Comparison of ENCODE assay signal across 10 cellular contexts in the genomic region with DNA sequence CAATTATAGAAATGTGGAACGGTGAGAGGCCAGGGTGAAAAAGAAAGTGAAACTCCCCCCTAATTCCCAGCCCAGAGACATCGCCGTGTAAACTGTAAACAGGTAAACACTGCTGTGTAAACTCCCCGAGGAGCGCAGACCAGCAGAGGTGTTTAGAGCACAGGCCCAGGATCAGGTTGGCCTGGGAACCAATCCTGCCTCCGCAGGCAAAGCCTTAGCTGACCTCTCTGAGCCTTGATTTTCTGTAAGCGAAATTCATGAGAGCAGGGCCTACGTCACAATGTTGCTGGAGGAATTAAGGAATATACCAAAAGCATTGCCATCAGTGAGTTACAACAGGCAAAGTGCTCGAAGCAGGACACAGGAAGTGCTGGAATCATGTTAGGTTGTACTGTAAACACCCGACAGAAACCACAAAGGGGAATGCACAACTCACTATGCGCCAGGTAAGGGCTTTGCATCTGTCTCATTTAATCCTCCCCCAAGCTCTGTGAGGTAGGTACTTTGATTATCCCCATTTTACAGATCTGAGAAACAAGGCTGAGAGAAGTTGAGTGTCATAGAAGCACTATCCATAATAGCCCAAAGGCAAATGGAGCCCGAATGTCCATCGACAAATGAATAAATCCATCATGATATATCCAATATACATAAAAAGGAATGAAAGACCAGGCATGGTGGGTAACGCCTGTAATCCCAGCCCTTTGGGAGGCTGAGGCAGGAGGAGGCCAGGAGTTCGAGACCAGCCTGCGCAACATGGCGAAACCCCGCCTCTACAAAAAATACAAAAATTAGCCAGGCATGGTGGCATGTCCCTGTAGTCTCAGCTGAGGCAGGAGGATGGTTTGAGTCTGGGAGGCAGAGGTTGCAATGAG. TPM values are rescaled to one million over a fixed set of nuclear protein-coding genes. Genes with fewer than 3 reads are reported as not detected.
DNase-seq lines count a peak whose midpoint lies in the region; ATAC-seq, FAIRE-seq and TF ChIP-seq lines count a peak whose summit lies in the region.
"Had no signal": no experiment of that assay in that cellular context is flagged by ENCODE, and none has a peak within 500 bp of the region (broad histone marks: within the 10 kb centered on the region; RNA-seq: fewer than 3 reads in every experiment).

No MANE protein-coding gene starts in this region.

- no peaks in the 10 kb centered on the region for H3K27me3 Mint-ChIP-seq in natural killer cell treated with Interleukin-12 subunit alpha and Interleukin-12 subunit beta and Interleukin-15 and Interleukin-18, amount 100 ng/mL, for 72 hours

- peak overlapping the region; percentile 81 for H3K4me2 ChIP-seq in K562 (ENCODE audit: insufficient read depth, low read length)

- H3K9me3 Mint-ChIP-seq in natural killer cell treated with Interleukin-12 subunit alpha and Interleukin-12 subunit beta and Interleukin-15 and Interleukin-18, amount 100 ng/mL, for 72 hours: no peaks in the 10 kb centered on the region
- H3K9me3 Mint-ChIP-seq: neural crest cell had no signal

- ATAC-seq in K562: peak; percentile 16
- ATAC-seq in natural killer cell treated with Interleukin-12 subunit alpha and Interleukin-12 subunit beta and Interleukin-15 and Interleukin-18, amount 100 ng/mL, for 72 hours: no peak
- no peak for ATAC-seq in Right ventricle myocardium superior (ENCODE audit: poor library complexity)

- no peaks in the 10 kb centered on the region for H3K9me1 ChIP-seq in K562 (ENCODE audit: control insufficient read depth, insufficient read depth, low read length)

- TF ChIP-seq EP300 in K562 (IDR thresholded peaks at IDR 0.05; ENCODE audit: low read length): no peak

- POLR2A ChIA-PET in K562 (lab: Yijun Ruan, JAX): no interaction called here

- intact Hi-C loops in K562 (cut with micrococcal nuclease): loop anchor here (2.0 kb wide), 1 partner anchor 21 kb away; no protein-coding TSS in a partner anchor
- intact Hi-C loops in Right ventricle myocardium superior (cut with DNase I): no loop called here

- 42% methylated on average over 17 of the region's 18 CpGs for whole genome bisulfite sequencing in K562 (ENCODE audit: insufficient coverage, low coverage, missing lambda C conversion rate)

- peak overlapping the region; percentile 94 for H2AFZ ChIP-seq in K562 (ENCODE audit: low read depth, low read length)

- peak overlapping the region in 1 of 2 donors; percentile 79 for H3K27ac Mint-ChIP-seq in natural killer cell treated with Interleukin-12 subunit alpha and Interleukin-12 subunit beta and Interleukin-15 and Interleukin-18, amount 100 ng/mL, for 72 hours

- no peaks in the 10 kb centered on the region for H3K9me3 ChIP-seq in K562 (replicated peaks; ENCODE audit: control insufficient read depth, insufficient read depth, low read depth, low read length)

- no peak overlapping the region for H3K4me3 ChIP-seq in K562
- H3K4me3 ChIP-seq: SK-N-MC had no signal

- peak; percentile 45 for DNase-seq in ELF-1 (ENCODE audit: low read depth, low spot score)
- DNase-seq in NCI-H2029 (lab: John Stamatoyannopoulos, UW): peak; percentile 45
- peak in 1 of 4 experiments; percentile 40 for DNase-seq in K562 (ENCODE audit: extremely low read depth in 1 of 4, low spot score in 3 of 4)
- DNase-seq in natural killer cell treated with Interleukin-12 subunit alpha and Interleukin-12 subunit beta and Interleukin-15 and Interleukin-18, amount 100 ng/mL, for 72 hours (ENCODE audit: low spot score): no peak
- DNase-seq in DMS 273 (lab: John Stamatoyannopoulos, UW; ENCODE audit: unreplicated experiment): no peak
- no peak for DNase-seq in NCI-H2081 treated with DMSO at 0.1 percent for 48 hours (lab: John Stamatoyannopoulos, UW)
- DNase-seq in Right ventricle myocardium superior: no peak
- DNase-seq: hypothalamus had no signal

- no peaks in the 10 kb centered on the region for H3K79me2 ChIP-seq in K562 (ENCODE audit: control insufficient read depth, insufficient read depth, low read length)

- H3K4me1 ChIP-seq in K562 (replicated peaks in 1 of 2; ENCODE audit: control insufficient read depth in 2 of 2, insufficient read depth in 2 of 2, low read length in 2 of 2): peaks cover 54 to 62% of the 10 kb centered on the region in 2 experiments

- BruUV-seq in K562 (replicated peaks; lab: Mats Ljungman, UMichigan): no TSS peak

- TF ChIP-seq RAD21 in K562 (CRISPR knock-in tag; conservative IDR thresholded peaks at IDR 0.05 in 1 of 2, IDR thresholded peaks at IDR 0.05 in 1 of 2): no peak

- peak overlapping the region; percentile 80 for H3K4me3 Mint-ChIP-seq in natural killer cell treated with Interleukin-12 subunit alpha and Interleukin-12 subunit beta and Interleukin-15 and Interleukin-18, amount 100 ng/mL, for 72 hours
- H3K4me3 Mint-ChIP-seq: neural crest cell had no signal

- CTCF ChIA-PET in K562 (lab: Yijun Ruan, JAX; ENCODE audit: low intra/inter-chr PET ratio): no interaction called here

- no peaks in the 10 kb centered on the region for H3K27me3 ChIP-seq in K562 (ENCODE audit: control insufficient read depth in 2 of 2, insufficient read depth in 2 of 2, low read length in 2 of 2)

- TF ChIP-seq POLR2A in K562 (conservative IDR thresholded peaks at IDR 0.05): no peak

- no peak for FAIRE-seq in K562 (lab: Jason Lieb, UNC)

- H3K36me3 Mint-ChIP-seq in natural killer cell treated with Interleukin-12 subunit alpha and Interleukin-12 subunit beta and Interleukin-15 and Interleukin-18, amount 100 ng/mL, for 72 hours: no peaks in the 10 kb centered on the region

- H3K27ac ChIP-seq in K562 (ENCODE audit: extremely low read depth, low read depth, low read length): peak overlapping the region; percentile 80
- H3K27ac ChIP-seq: SK-N-MC had no signal

- no peak for TF ChIP-seq CTCF in K562 (IDR thresholded peaks at IDR 0.05 in 2 of 3, conservative IDR thresholded peaks at IDR 0.05 in 1 of 3; ENCODE audit: insufficient read depth in 2 of 3, low read depth in 1 of 3, low read length in 3 of 3)

- H3K36me3 ChIP-seq in K562 (ENCODE audit: control insufficient read depth, insufficient read depth, low read length): no peaks in the 10 kb centered on the region

- peak overlapping the region; percentile 43 to 68; a peak in 3 of 4 replicates for H3K9ac ChIP-seq in K562 (ENCODE audit: insufficient read depth in 1 of 2, low read depth in 2 of 2, low read length in 2 of 2)

- in situ Hi-C loops in K562 (cut with MboI): no loop called here

- peaks cover 8% of the 10 kb centered on the region in 2 donors for H3K4me1 Mint-ChIP-seq in natural killer cell treated with Interleukin-12 subunit alpha and Interleukin-12 subunit beta and Interleukin-15 and Interleukin-18, amount 100 ng/mL, for 72 hours (ENCODE audit: low read depth in 2 of 2)

- no peaks in the 10 kb centered on the region for H4K20me1 ChIP-seq in K562 (replicated peaks; ENCODE audit: control insufficient read depth, insufficient read depth, low read length)

RNA-seq across cellular contexts. Expression of gene KIAA0232, which starts 30.7 kb away (rescaled TPM):
- total RNA-seq in K562 (2011; cell fraction: chromatin; rRNA removed; ENCODE audit: low replicate concordance): 83.2 and 85.7 TPM in 2 replicates
- 15.8 and 19.9 TPM in 2 replicates for total RNA-seq in K562 (2011; cell fraction: nucleolus; rRNA removed)
- 25.1 and 27.5 TPM in 2 replicates for total RNA-seq in K562 (2011; cell fraction: nucleoplasm; rRNA removed)
- total RNA-seq in K562 (2014; rRNA removed): 9.0 and 9.5 TPM in 2 replicates
- total RNA-seq in K562 (2014; rRNA removed; fragmentation: Illumina TruSeq; extraction: Trizol): 16.0 and 18.7 TPM in 2 replicates
- total RNA-seq in K562 (2015; rRNA removed; fragmentation: Illumina TruSeq; extraction: Trizol): 13.0 and 13.6 TPM in 2 replicates
- 14.7 TPM in 2 replicates for total RNA-seq in K562 (2021)
- polyA plus RNA-seq in K562 (2011; rRNA removed): 17.4 and 17.9 TPM in 2 replicates
- polyA plus RNA-seq in K562 (2011; cell fraction: cytosol; rRNA removed): 6.1 and 8.0 TPM in 2 replicates
- polyA plus RNA-seq in K562 (2011; cell fraction: nucleus; rRNA removed): 14.6 and 18.0 TPM in 2 replicates
- polyA plus RNA-seq in K562 (2012): 7.9 and 12.6 TPM in 2 replicates
- 11.8 and 13.0 TPM in 2 replicates for polyA plus RNA-seq in K562 (2014; fragmentation: Illumina TruSeq; extraction: Trizol)
- polyA plus RNA-seq in K562 (2014; fragmentation: Nextera tagmentation; extraction: Ambion mirVana): 1 to 10 TPM; 3.5 to 4.2 TPM
- polyA plus RNA-seq in K562 (2014; rRNA removed): 10.1 and 11.9 TPM in 2 replicates
- 26.5 and 30.1 TPM in 2 replicates for polyA minus RNA-seq in K562 (2011; rRNA and poly(A)+ RNA removed)
- polyA minus RNA-seq in K562 (2011; cell fraction: cytosol; rRNA and poly(A)+ RNA removed): 7.4 and 10.6 TPM in 2 replicates
- 15.9 and 24.1 TPM in 2 replicates for polyA minus RNA-seq in K562 (2011; cell fraction: nucleus; rRNA and poly(A)+ RNA removed)
- 10 to 100 TPM; 19.5 to 20.6 TPM for total RNA-seq in natural killer cell treated with Interleukin-12 subunit alpha and Interleukin-12 subunit beta and Interleukin-15 and Interleukin-18, amount 100 ng/mL, for 72 hours
- 75.0 TPM for total RNA-seq in Right ventricle myocardium superior

RNA-seq across cellular contexts. Expression of gene BLOC1S4, which starts 35.9 kb away (rescaled TPM):
- total RNA-seq in K562 (2011; cell fraction: chromatin; rRNA removed; ENCODE audit: low replicate concordance): 9.9 and 18.6 TPM in 2 replicates
- 25.1 and 30.5 TPM in 2 replicates for total RNA-seq in K562 (2011; cell fraction: nucleolus; rRNA removed)
- total RNA-seq in K562 (2011; cell fraction: nucleoplasm; rRNA removed): 18.3 and 23.1 TPM in 2 replicates
- total RNA-seq in K562 (2014; rRNA removed) (31.6 and 38.3 TPM in 2 replicates), K562 (2014; rRNA removed; fragmentation: Illumina TruSeq; extraction: Trizol) (10.0 and 11.2 TPM in 2 replicates), K562 (2015; rRNA removed; fragmentation: Illumina TruSeq; extraction: Trizol) (10.5 and 10.8 TPM in 2 replicates), K562 (2021) (29.4 and 31.1 TPM in 2 replicates), Right ventricle myocardium superior (6.0 TPM)
- polyA plus RNA-seq in K562 (2011; rRNA removed) (21.0 and 25.5 TPM in 2 replicates), K562 (2014; fragmentation: Illumina TruSeq; extraction: Trizol) (10.3 and 15.0 TPM in 2 replicates), K562 (2014; fragmentation: Nextera tagmentation; extraction: Ambion mirVana) (1 to 10 TPM; 3.1 to 3.9 TPM), K562 (2014; rRNA removed) (30.9 and 37.3 TPM in 2 replicates)
- 27.6 and 61.0 TPM in 2 replicates for polyA plus RNA-seq in K562 (2011; cell fraction: cytosol; rRNA removed)
- polyA plus RNA-seq in K562 (2011; cell fraction: nucleus; rRNA removed): 14.4 and 23.7 TPM in 2 replicates
- polyA plus RNA-seq in K562 (2012): 20.7 and 24.2 TPM in 2 replicates
- polyA minus RNA-seq in K562 (2011; rRNA and poly(A)+ RNA removed): 5.4 and 8.9 TPM in 2 replicates
- 9.5 and 11.1 TPM in 2 replicates for polyA minus RNA-seq in K562 (2011; cell fraction: cytosol; rRNA and poly(A)+ RNA removed)
- 10.4 and 14.2 TPM in 2 replicates for polyA minus RNA-seq in K562 (2011; cell fraction: nucleus; rRNA and poly(A)+ RNA removed)
- 10 to 100 TPM; 15.9 to 16.7 TPM for total RNA-seq in natural killer cell treated with Interleukin-12 subunit alpha and Interleukin-12 subunit beta and Interleukin-15 and Interleukin-18, amount 100 ng/mL, for 72 hours

RNA-seq across cellular contexts. Expression of gene MRFAP1L1, which starts 42.2 kb away (rescaled TPM):
- total RNA-seq in K562 (2011; cell fraction: chromatin; rRNA removed; ENCODE audit: low replicate concordance): 23.4 and 45.9 TPM in 2 replicates
- 16.5 and 18.4 TPM in 2 replicates for total RNA-seq in K562 (2011; cell fraction: nucleolus; rRNA removed)
- 26.7 and 33.1 TPM in 2 replicates for total RNA-seq in K562 (2011; cell fraction: nucleoplasm; rRNA removed)
- total RNA-seq in K562 (2014; rRNA removed) (74.2 and 78.8 TPM in 2 replicates), K562 (2014; rRNA removed; fragmentation: Illumina TruSeq; extraction: Trizol) (85.7 and 86.2 TPM in 2 replicates), K562 (2015; rRNA removed; fragmentation: Illumina TruSeq; extraction: Trizol) (83.3 and 90.6 TPM in 2 replicates), K562 (2021) (51.3 and 53.6 TPM in 2 replicates), Right ventricle myocardium superior (39.7 TPM)
- polyA plus RNA-seq in K562 (2011; rRNA removed) (59.5 and 83.8 TPM in 2 replicates), K562 (2014; fragmentation: Illumina TruSeq; extraction: Trizol) (74.8 and 87.6 TPM in 2 replicates), K562 (2014; fragmentation: Nextera tagmentation; extraction: Ambion mirVana) (10 to 100 TPM; 37.6 to 48.1 TPM), K562 (2014; rRNA removed) (104 and 111 TPM in 2 replicates)
- 19.4 and 37.0 TPM in 2 replicates for polyA plus RNA-seq in K562 (2011; cell fraction: cytosol; rRNA removed)
- 37.8 and 48.5 TPM in 2 replicates for polyA plus RNA-seq in K562 (2011; cell fraction: nucleus; rRNA removed)
- polyA plus RNA-seq in K562 (2012): 49.1 and 74.0 TPM in 2 replicates
- 46.9 and 49.6 TPM in 2 replicates for polyA minus RNA-seq in K562 (2011; rRNA and poly(A)+ RNA removed)
- 10.4 and 17.8 TPM in 2 replicates for polyA minus RNA-seq in K562 (2011; cell fraction: cytosol; rRNA and poly(A)+ RNA removed)
- 13.7 and 31.7 TPM in 2 replicates for polyA minus RNA-seq in K562 (2011; cell fraction: nucleus; rRNA and poly(A)+ RNA removed)
- 10 to 100 TPM; 44.0 to 55.1 TPM for total RNA-seq in natural killer cell treated with Interleukin-12 subunit alpha and Interleukin-12 subunit beta and Interleukin-15 and Interleukin-18, amount 100 ng/mL, for 72 hours

RNA-seq across cellular contexts. Expression of gene S100P, which starts 58.2 kb away (rescaled TPM):
- total RNA-seq in K562 (2011; cell fraction: chromatin; rRNA removed; ENCODE audit: low replicate concordance): 1.7 TPM in 1 of 2 replicates, not detected in the other
- total RNA-seq in K562 (2011; cell fraction: nucleolus; rRNA removed): 0.33 and 0.53 TPM in 2 replicates
- total RNA-seq in K562 (2011; cell fraction: nucleoplasm; rRNA removed): 0.81 TPM in 1 of 2 replicates, not detected in the other
- total RNA-seq in K562 (2014; rRNA removed): 5.8 and 7.5 TPM in 2 replicates
- 7.4 and 13.7 TPM in 2 replicates for total RNA-seq in K562 (2014; rRNA removed; fragmentation: Illumina TruSeq; extraction: Trizol)
- 7.2 and 7.5 TPM in 2 replicates for total RNA-seq in K562 (2015; rRNA removed; fragmentation: Illumina TruSeq; extraction: Trizol)
- 13.2 and 16.8 TPM in 2 replicates for total RNA-seq in K562 (2021)
- 2.7 and 4.1 TPM in 2 replicates for polyA plus RNA-seq in K562 (2011; rRNA removed)
- polyA plus RNA-seq in K562 (2011; cell fraction: cytosol; rRNA removed): 0.55 and 3.2 TPM in 2 replicates
- polyA plus RNA-seq in K562 (2011; cell fraction: nucleus; rRNA removed): 0.30 and 1.6 TPM in 2 replicates
- 11.5 and 304 TPM in 2 replicates for polyA plus RNA-seq in K562 (2012)
- polyA plus RNA-seq in K562 (2014; fragmentation: Illumina TruSeq; extraction: Trizol): 6.9 and 7.4 TPM in 2 replicates
- 10 to 100 TPM; 21.0 to 23.8 TPM for polyA plus RNA-seq in K562 (2014; fragmentation: Nextera tagmentation; extraction: Ambion mirVana)
- 5.5 and 5.7 TPM in 2 replicates for polyA plus RNA-seq in K562 (2014; rRNA removed)
- 0.15 and 0.25 TPM in 2 replicates for polyA minus RNA-seq in K562 (2011; rRNA and poly(A)+ RNA removed)
- 4.8 and 23.3 TPM in 2 replicates for polyA minus RNA-seq in K562 (2011; cell fraction: cytosol; rRNA and poly(A)+ RNA removed)
- polyA minus RNA-seq in K562 (2011; cell fraction: nucleus; rRNA and poly(A)+ RNA removed): 4.7 and 6.1 TPM in 2 replicates
- total RNA-seq in natural killer cell treated with Interleukin-12 subunit alpha and Interleukin-12 subunit beta and Interleukin-15 and Interleukin-18, amount 100 ng/mL, for 72 hours: 1 to 10 TPM; 4.5 to 5.1 TPM
- total RNA-seq in Right ventricle myocardium superior: not detected
- total RNA-seq: neural crest cell had no signal

Comparison
In these comparisons a context has a peak if more than half of its experiments do, and no peak if none do; other contexts are left out.
1. DNase-seq: peak in ELF-1 (single experiment) and NCI-H2029 (single experiment); none in natural killer cell treated with Interleukin-12 subunit alpha and Interleukin-12 subunit beta and Interleukin-15 and Interleukin-18, amount 100 ng/mL, for 72 hours (single experiment), DMS 273 (single experiment), NCI-H2081 treated with DMSO at 0.1 percent for 48 hours (single experiment) and Right ventricle myocardium superior (single experiment).